ENCODE assay signal across 2 cellular contexts in genomic region chr10:88705951-88706350, GRCh38.
TF ChIP-seq lines count a peak whose summit lies in the region.

Gene LIPK (plus strand): TSS chr10:88706249. CDS start chr10:88724544, 18,295 bp downstream.

TF ChIP-seq in A549, 52 proteins besides CTCF, POLR2A, EP300 and RAD21:
- TF ChIP-seq RCOR1 (IDR thresholded peaks at IDR 0.05; ENCODE audit: low read depth, low read length) (no peak), MYC (IDR thresholded peaks at IDR 0.05; ENCODE audit: borderline replicate concordance, low read length) (no peak), FOSB (CRISPR knock-in tag; IDR thresholded peaks at IDR 0.05) (no peak), BCL3 (IDR thresholded peaks at IDR 0.05) (no peak), RFX5 (IDR thresholded peaks at IDR 0.05) (no peak), ESRRA (IDR thresholded peaks at IDR 0.05; ENCODE audit: borderline replicate concordance, low read length) (no peak), ELK1 (IDR thresholded peaks at IDR 0.05; ENCODE audit: low read depth, low read length) (no peak), NR3C1 (IDR thresholded peaks at IDR 0.05) (no peak), CEBPB (IDR thresholded peaks at IDR 0.05) (no peak)

TF ChIP-seq in endothelial cell of umbilical vein, 7 proteins besides CTCF, POLR2A, EP300 and RAD21:
- TF ChIP-seq JUN (IDR thresholded peaks at IDR 0.05; ENCODE audit: borderline replicate concordance, insufficient read depth, insufficient read length, low read depth) (no peak), EZH2 (IDR thresholded peaks at IDR 0.05; ENCODE audit: borderline replicate concordance, low read depth, low read length, severe bottlenecking) (no peak), POLR2AphosphoS5 (IDR thresholded peaks at IDR 0.05; ENCODE audit: insufficient read depth, low read depth, low read length) (no peak), FOS (IDR thresholded peaks at IDR 0.05; ENCODE audit: borderline replicate concordance, insufficient read depth, low read length) (no peak), GATA2 (IDR thresholded peaks at IDR 0.05; ENCODE audit: insufficient read depth, insufficient read length, low read depth, low read length) (no peak), MYC (IDR thresholded peaks at IDR 0.05; ENCODE audit: low read depth, low read length) (no peak), MAX (IDR thresholded peaks at IDR 0.05; ENCODE audit: insufficient read depth, insufficient read length) (no peak)
